Comparison of ENCODE assay signal across 27 cellular contexts in the genomic region with DNA sequence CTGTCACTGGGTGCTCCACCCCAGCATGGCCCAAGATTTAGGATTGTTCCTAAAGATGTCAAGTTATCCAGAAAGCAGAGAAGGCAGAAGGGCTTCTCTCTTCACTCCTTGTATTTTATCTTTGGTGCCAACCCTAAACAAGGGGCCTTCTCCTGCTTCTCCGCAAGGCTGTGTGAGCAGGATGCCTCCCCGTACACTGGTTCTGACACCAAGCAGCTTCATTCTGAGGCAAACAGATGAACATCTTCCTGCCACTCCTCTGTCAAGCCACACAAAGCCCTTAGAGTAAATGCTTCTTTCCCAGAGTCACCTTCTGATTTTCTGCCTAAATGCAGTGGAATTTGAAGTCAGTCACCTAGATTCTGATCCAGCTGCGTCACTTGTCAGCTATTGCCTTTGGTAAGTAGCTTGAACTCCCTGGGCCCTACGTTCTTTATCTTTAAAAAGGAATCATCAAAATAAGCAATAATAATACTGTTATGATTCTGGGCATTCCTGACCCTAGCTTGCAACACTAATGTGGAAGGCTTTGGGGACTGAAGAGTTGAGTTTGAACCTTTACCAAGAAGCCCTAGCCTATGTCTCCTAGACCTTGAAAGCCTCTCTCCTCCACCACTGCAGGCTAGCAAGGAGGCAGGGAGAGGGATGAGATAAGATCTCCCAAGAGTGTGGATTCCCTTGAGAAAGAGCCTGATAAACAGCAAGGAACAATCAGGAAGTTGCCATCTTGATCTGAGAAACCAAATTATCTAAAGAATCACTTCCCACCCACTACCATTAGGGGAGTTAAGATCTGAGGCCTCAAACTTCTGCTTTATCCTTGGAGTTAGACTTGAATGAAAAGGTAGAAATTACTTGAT. TPM values are rescaled to one million over a fixed set of nuclear protein-coding genes. Genes with fewer than 3 reads are reported as not detected.
A peak's percentile ranks its signal among the peaks of the same experiment; 100 is the strongest.
DNase-seq lines count a peak whose midpoint lies in the region; ATAC-seq and TF ChIP-seq lines count a peak whose summit lies in the region.
"Had no signal": no experiment of that assay in that cellular context is flagged by ENCODE, and none has a peak within 500 bp of the region (broad histone marks: within the 10 kb centered on the region; RNA-seq: fewer than 3 reads in every experiment).

No MANE protein-coding gene starts in this region.

- peak; percentile 2 for DNase-seq in activated CD4-positive, alpha-beta T cell treated with anti-CD3 and anti-CD28 coated beads, Interleukin-2, amount 10 ng/mL, durations not matched to agents 7 days and 5 days
- DNase-seq in activated CD4-positive, alpha-beta T cell treated with anti-CD3 and anti-CD28 coated beads, Interleukin-2, amount 50 U/mL, for 4 hours = no peak
- DNase-seq in right atrium auricular region (ENCODE audit: low spot score) (peak; percentile 11), heart right ventricle (no peak), ecto neural progenitor cell (ENCODE audit: low spot score) (peak; percentile 17), type B pancreatic cell (ENCODE audit: extremely low spot score, unreplicated experiment) (peak; percentile 10), psoas muscle (no peak), amniotic stem cell (lab: John Stamatoyannopoulos, UW) (no peak)
- DNase-seq: activated CD4-positive, CD25-positive, alpha-beta regulatory T cell; AML-193; aorta; DND-41; dorsolateral prefrontal cortex; glutamatergic neuron; MG63; NCI-H1417; NCI-H446; substantia nigra had no signal

- ATAC-seq in heart right ventricle (no peak), psoas muscle (no peak)
- ATAC-seq: GM12878, K562, SK-N-SH treated with all-trans-retinoic acid at 6 μM for 48 hours had no signal

- intact Hi-C loops in heart right ventricle (cut with DNase I) (no loop called here), psoas muscle (cut with DNase I) (no loop called here)

- peaks cover 31% of the 10 kb centered on the region for H3K36me3 Mint-ChIP-seq in activated CD4-positive, alpha-beta T cell treated with anti-CD3 and anti-CD28 coated beads, Interleukin-2, amount 10 ng/mL, durations not matched to agents 7 days and 5 days (ENCODE audit: low read depth)
- no peaks in the 10 kb centered on the region for H3K36me3 Mint-ChIP-seq in type B pancreatic cell

- peaks cover 90% of the 10 kb centered on the region for H3K4me1 Mint-ChIP-seq in activated CD4-positive, alpha-beta T cell treated with anti-CD3 and anti-CD28 coated beads, Interleukin-2, amount 10 ng/mL, durations not matched to agents 7 days and 5 days
- no peaks in the 10 kb centered on the region for H3K4me1 Mint-ChIP-seq in type B pancreatic cell (ENCODE audit: unreplicated experiment)

- H3K4me1 ChIP-seq in right atrium auricular region = no peaks in the 10 kb centered on the region
- H3K4me1 ChIP-seq in heart right ventricle = no peaks in the 10 kb centered on the region
- no peaks in the 10 kb centered on the region for H3K4me1 ChIP-seq in psoas muscle

- CTCF ChIA-PET in activated CD4-positive, alpha-beta T cell treated with anti-CD3 and anti-CD28 coated beads, Interleukin-2, amount 10 ng/mL, durations not matched to agents 7 days and 5 days (lab: Charles Lee) = no interaction called here

- H3K4me3 Mint-ChIP-seq in activated CD4-positive, alpha-beta T cell treated with anti-CD3 and anti-CD28 coated beads, Interleukin-2, amount 10 ng/mL, durations not matched to agents 7 days and 5 days = no peak overlapping the region
- H3K4me3 Mint-ChIP-seq in type B pancreatic cell = no peak overlapping the region

- POLR2A ChIA-PET in activated CD4-positive, alpha-beta T cell treated with anti-CD3 and anti-CD28 coated beads, Interleukin-2, amount 10 ng/mL, durations not matched to agents 7 days and 5 days (lab: Charles Lee) = no interaction called here

- peaks cover 0 to 5% of the 10 kb centered on the region in 2 donors for H3K27me3 ChIP-seq in right atrium auricular region
- peaks cover 0 to 80% (median 41%) of the 10 kb centered on the region in 7 donors for H3K27me3 ChIP-seq in heart right ventricle
- peaks cover 0 to 16% (median 0%) of the 10 kb centered on the region in 3 donors for H3K27me3 ChIP-seq in psoas muscle (ENCODE audit: insufficient read depth in 3 of 3, low read length in 2 of 3)
- H3K27me3 ChIP-seq: MG63 had no signal

- H3K27ac ChIP-seq in right atrium auricular region (no peak overlapping the region), heart right ventricle (no peak overlapping the region), psoas muscle (no peak overlapping the region)
- H3K27ac ChIP-seq: dorsolateral prefrontal cortex had no signal

- peak overlapping the region; percentile 80 for H3K27ac Mint-ChIP-seq in activated CD4-positive, alpha-beta T cell treated with anti-CD3 and anti-CD28 coated beads, Interleukin-2, amount 10 ng/mL, durations not matched to agents 7 days and 5 days
- no peak overlapping the region for H3K27ac Mint-ChIP-seq in type B pancreatic cell
- H3K27ac Mint-ChIP-seq: activated T-helper 2 cell treated with anti-CD3 and anti-CD28 coated beads, Interferon-gamma antibody, Interleukin-2, Interleukin-4, amounts not matched to agents 10 μg/mL and 5 μg/mL and 100 μg/mL, durations not matched to agents 14 hours and 24 hours and 36 hours had no signal

- H3K9me3 ChIP-seq in right atrium auricular region = no peaks in the 10 kb centered on the region
- no peaks in the 10 kb centered on the region for H3K9me3 ChIP-seq in heart right ventricle
- no peaks in the 10 kb centered on the region for H3K9me3 ChIP-seq in psoas muscle
- H3K9me3 ChIP-seq: MG63 had no signal

- H3K36me3 ChIP-seq in right atrium auricular region (no peaks in the 10 kb centered on the region), heart right ventricle (no peaks in the 10 kb centered on the region), psoas muscle (ENCODE audit: insufficient read depth in 1 of 2, low read depth in 1 of 2) (no peaks in the 10 kb centered on the region)
- H3K36me3 ChIP-seq: MG63 had no signal

- TF ChIP-seq CTCF in right atrium auricular region (IDR thresholded peaks at IDR 0.05) (no peak), heart right ventricle (IDR thresholded peaks at IDR 0.05) (no peak), type B pancreatic cell (conservative IDR thresholded peaks at IDR 0.05) (no peak), psoas muscle (IDR thresholded peaks at IDR 0.05) (no peak)

- H3K9me3 Mint-ChIP-seq in activated CD4-positive, alpha-beta T cell treated with anti-CD3 and anti-CD28 coated beads, Interleukin-2, amount 10 ng/mL, durations not matched to agents 7 days and 5 days = no peaks in the 10 kb centered on the region
- no peaks in the 10 kb centered on the region for H3K9me3 Mint-ChIP-seq in type B pancreatic cell
- H3K9me3 Mint-ChIP-seq: activated T-helper 2 cell treated with anti-CD3 and anti-CD28 coated beads, Interferon-gamma antibody, Interleukin-2, Interleukin-4, amounts not matched to agents 10 μg/mL and 5 μg/mL and 100 μg/mL, durations not matched to agents 14 hours and 24 hours and 36 hours had no signal

- H3K27me3 Mint-ChIP-seq in activated CD4-positive, alpha-beta T cell treated with anti-CD3 and anti-CD28 coated beads, Interleukin-2, amount 10 ng/mL, durations not matched to agents 7 days and 5 days = no peaks in the 10 kb centered on the region
- peaks cover 48% of the 10 kb centered on the region for H3K27me3 Mint-ChIP-seq in type B pancreatic cell

- 84 to 85% methylated on average over 4 of the region's 4 CpGs for WGBS in heart right ventricle, 2 donors
- 90 to 92% (median 90%) methylated on average over 4 of the region's 4 CpGs for WGBS in psoas muscle, 3 donors

- H3K4me3 ChIP-seq in right atrium auricular region (no peak overlapping the region), heart right ventricle (no peak overlapping the region), psoas muscle (no peak overlapping the region)
- H3K4me3 ChIP-seq: dorsolateral prefrontal cortex, GM12878, K562, MG63 had no signal

RNA-seq across cellular contexts. Expression of a gene that starts 5.7 kb away (rescaled TPM):
- 1 to 10 TPM; 8.2 to 8.6 TPM for total RNA-seq in activated CD4-positive, alpha-beta T cell treated with anti-CD3 and anti-CD28 coated beads, Interleukin-2, amount 10 ng/mL, durations not matched to agents 7 days and 5 days
- total RNA-seq in right atrium auricular region = not detected
- not detected for total RNA-seq in heart right ventricle
- polyA plus RNA-seq in heart right ventricle = not detected
- 0.12 TPM in 1 of 2 replicates, not detected in the other for total RNA-seq in type B pancreatic cell (ENCODE audit: low replicate concordance)
- total RNA-seq in psoas muscle = not detected
- not detected for polyA plus RNA-seq in psoas muscle
- total RNA-seq: activated T-helper 2 cell treated with anti-CD3 and anti-CD28 coated beads, Interferon-gamma antibody, Interleukin-2, Interleukin-4, amounts not matched to agents 10 μg/mL and 5 μg/mL and 100 μg/mL, durations not matched to agents 14 hours and 24 hours and 36 hours; aorta; GM12878; H4; HT-29; lung microvascular endothelial cell; OCI-LY7 had no signal
- polyA plus RNA-seq: aorta, GM12878 had no signal

RNA-seq across cellular contexts. Expression of a gene that starts 11.4 kb away (rescaled TPM):
- total RNA-seq in activated CD4-positive, alpha-beta T cell treated with anti-CD3 and anti-CD28 coated beads, Interleukin-2, amount 10 ng/mL, durations not matched to agents 7 days and 5 days = 10 to 100 TPM; 12.3 to 13.0 TPM
- total RNA-seq in right atrium auricular region (not detected), heart right ventricle (under 1 TPM in 1 of 10 donors, not detected in 9; 0.15 TPM), type B pancreatic cell (ENCODE audit: low replicate concordance) (0.48 and 2.9 TPM in 2 replicates), psoas muscle (not detected)
- polyA plus RNA-seq in heart right ventricle (not detected), psoas muscle (not detected)
- total RNA-seq: activated T-helper 2 cell treated with anti-CD3 and anti-CD28 coated beads, Interferon-gamma antibody, Interleukin-2, Interleukin-4, amounts not matched to agents 10 μg/mL and 5 μg/mL and 100 μg/mL, durations not matched to agents 14 hours and 24 hours and 36 hours; aorta; GM12878; H4; HT-29; K562; lung microvascular endothelial cell; OCI-LY7; skeletal muscle tissue had no signal
- polyA plus RNA-seq: GM12878, K562 had no signal

RNA-seq across cellular contexts. Expression of a gene that starts 39.0 kb away (rescaled TPM):
- under 1 TPM; 0.15 TPM for total RNA-seq in activated CD4-positive, alpha-beta T cell treated with anti-CD3 and anti-CD28 coated beads, Interleukin-2, amount 10 ng/mL, durations not matched to agents 7 days and 5 days
- total RNA-seq in right atrium auricular region = 1 to 10 TPM in 1 of 2 donors, not detected in 1; 2.9 TPM
- under 1 TPM in 1 of 10 donors, not detected in 9; 0.62 TPM for total RNA-seq in heart right ventricle
- polyA plus RNA-seq in heart right ventricle = not detected
- total RNA-seq in type B pancreatic cell (ENCODE audit: low replicate concordance) = 0.10 TPM in 1 of 2 replicates, not detected in the other
- total RNA-seq in psoas muscle = not detected
- not detected for polyA plus RNA-seq in psoas muscle
- total RNA-seq: activated T-helper 2 cell treated with anti-CD3 and anti-CD28 coated beads, Interferon-gamma antibody, Interleukin-2, Interleukin-4, amounts not matched to agents 10 μg/mL and 5 μg/mL and 100 μg/mL, durations not matched to agents 14 hours and 24 hours and 36 hours; aorta; dorsolateral prefrontal cortex; GM12878; H4; HT-29; K562; lung microvascular endothelial cell; OCI-LY7; skeletal muscle tissue had no signal
- polyA plus RNA-seq: aorta, GM12878, K562 had no signal

RNA-seq across cellular contexts. Expression of a gene that starts 39.4 kb away (rescaled TPM):
- total RNA-seq in activated CD4-positive, alpha-beta T cell treated with anti-CD3 and anti-CD28 coated beads, Interleukin-2, amount 10 ng/mL, durations not matched to agents 7 days and 5 days = under 1 TPM; 0.10 TPM
- total RNA-seq in right atrium auricular region (not detected), heart right ventricle (not detected), type B pancreatic cell (ENCODE audit: low replicate concordance) (not detected in 2 replicates), psoas muscle (not detected)
- polyA plus RNA-seq in heart right ventricle (not detected), psoas muscle (not detected)
- total RNA-seq: activated T-helper 2 cell treated with anti-CD3 and anti-CD28 coated beads, Interferon-gamma antibody, Interleukin-2, Interleukin-4, amounts not matched to agents 10 μg/mL and 5 μg/mL and 100 μg/mL, durations not matched to agents 14 hours and 24 hours and 36 hours; aorta; HT-29; lung microvascular endothelial cell; OCI-LY7; skeletal muscle tissue had no signal

RNA-seq across cellular contexts. Expression of a gene that starts 59.7 kb away (rescaled TPM):
- not detected for total RNA-seq in activated CD4-positive, alpha-beta T cell treated with anti-CD3 and anti-CD28 coated beads, Interleukin-2, amount 10 ng/mL, durations not matched to agents 7 days and 5 days
- total RNA-seq in right atrium auricular region = not detected
- not detected for total RNA-seq in heart right ventricle
- not detected for polyA plus RNA-seq in heart right ventricle
- total RNA-seq in type B pancreatic cell (ENCODE audit: low replicate concordance) = 0.50 TPM in 1 of 2 replicates, not detected in the other
- total RNA-seq in psoas muscle = not detected
- not detected for polyA plus RNA-seq in psoas muscle
- total RNA-seq: activated T-helper 2 cell treated with anti-CD3 and anti-CD28 coated beads, Interferon-gamma antibody, Interleukin-2, Interleukin-4, amounts not matched to agents 10 μg/mL and 5 μg/mL and 100 μg/mL, durations not matched to agents 14 hours and 24 hours and 36 hours; aorta; GM12878; H4; HT-29; K562; lung microvascular endothelial cell; OCI-LY7; skeletal muscle tissue had no signal
- polyA plus RNA-seq: aorta, GM12878, K562 had no signal

Comparison
In these comparisons a context has a peak if more than half of its experiments do, and no peak if none do; other contexts are left out.
1. DNase-seq: peak in activated CD4-positive, alpha-beta T cell treated with anti-CD3 and anti-CD28 coated beads, Interleukin-2, amount 10 ng/mL, durations not matched to agents 7 days and 5 days (single experiment), right atrium auricular region (single experiment), ecto neural progenitor cell (single experiment) and type B pancreatic cell (single experiment); none in activated CD4-positive, alpha-beta T cell treated with anti-CD3 and anti-CD28 coated beads, Interleukin-2, amount 50 U/mL, for 4 hours (0 of 2), heart right ventricle (0 of 2), psoas muscle (0 of 2) and amniotic stem cell (single experiment).